Comparison of ENCODE assay signal across 8 cellular contexts in genomic region chr1:149812893-149813801, GRCh38. TPM values are rescaled to one million over a fixed set of nuclear protein-coding genes. Genes with fewer than 3 reads are reported as not detected.
A peak's percentile ranks its signal among the peaks of the same experiment; 100 is the strongest.
DNase-seq lines count a peak whose midpoint lies in the region; ATAC-seq and TF ChIP-seq lines count a peak whose summit lies in the region.
"Not testable (repeated sequence)": the region's sequence is repeated elsewhere in the genome, so short reads cannot be mapped to it uniquely, and the experiment has no call there.

No MANE protein-coding gene starts in this region.

- peak; percentile 75 for DNase-seq in DMS153 treated with DMSO at 0.1 percent for 48 hours (lab: John Stamatoyannopoulos, UW; ENCODE audit: unreplicated experiment)
- DNase-seq in HAP-1 (ENCODE audit: low spot score in 2 of 2): peak; percentile 58 to 78
- peak; percentile 72 for DNase-seq in NCI-H1105 (lab: John Stamatoyannopoulos, UW)
- peak; percentile 88 to 94 for DNase-seq in SHP77 (lab: John Stamatoyannopoulos, UW)
- peak; percentile 81 to 88 for DNase-seq in fibroblast of lung (ENCODE audit: low read depth in 2 of 2)
- peak; percentile 72 for DNase-seq in stimulated activated CD8-positive, alpha-beta memory T cell treated with anti-CD3 and anti-CD28 coated beads, Interleukin-4, amount 100 ng/mL, for 48 hours

- not testable (repeated sequence) for H3K9me3 ChIP-seq in HAP-1; fibroblast of lung (ENCODE audit: control insufficient read depth, insufficient read depth, low read depth, low read length); mucosa of stomach (ENCODE audit: control insufficient read depth, low read length)

- H3K27ac Mint-ChIP-seq in activated T-helper 17 cell treated with anti-CD3 and anti-CD28 coated beads, Interleukin-2, amount 50 U/mL, for 72 hours: peak overlapping the region; percentile 93

- TF ChIP-seq CTCF in fibroblast of lung (conservative IDR thresholded peaks at IDR 0.05 in 1 of 2, IDR thresholded peaks at IDR 0.05 in 1 of 2; ENCODE audit: low read depth in 1 of 2, low read length in 2 of 2): not testable (repeated sequence)

- H3K4me3 Mint-ChIP-seq in activated T-helper 17 cell treated with anti-CD3 and anti-CD28 coated beads, Interleukin-2, amount 50 U/mL, for 72 hours: peak overlapping the region; percentile 90

- H3K4me3 ChIP-seq in HAP-1: peak overlapping the region; percentile 58
- peak overlapping the region in 3 of 4 experiments; percentile 33 to 65 (median 54) for H3K4me3 ChIP-seq in fibroblast of lung (replicated peaks in 1 of 4; ENCODE audit: control extremely low read depth in 1 of 4, insufficient read depth in 1 of 4, low read depth in 3 of 4, low read length in 4 of 4)
- not testable (repeated sequence) for H3K4me3 ChIP-seq in mucosa of stomach (ENCODE audit: low read length)

- not testable (repeated sequence) for H3K79me2 ChIP-seq in fibroblast of lung (ENCODE audit: control insufficient read depth, insufficient read depth, low read length)

- H3K27me3 ChIP-seq in HAP-1 (ENCODE audit: low read depth); fibroblast of lung (ENCODE audit: control insufficient read depth, insufficient read depth, low read length); mucosa of stomach (ENCODE audit: control insufficient read depth, insufficient read depth, low read length): not testable (repeated sequence)

- H3K9me3 Mint-ChIP-seq in activated T-helper 17 cell treated with anti-CD3 and anti-CD28 coated beads, Interleukin-2, amount 50 U/mL, for 72 hours: not testable (repeated sequence)

- not testable (repeated sequence) for H3K4me1 ChIP-seq in HAP-1; fibroblast of lung (ENCODE audit: control insufficient read depth, extremely low read depth, insufficient read depth, low read length); mucosa of stomach (ENCODE audit: control insufficient read depth, insufficient read depth, low read length)

- ATAC-seq in activated T-helper 17 cell treated with anti-CD3 and anti-CD28 coated beads, Interleukin-2, amount 50 U/mL, for 72 hours (replicated peaks): peak; percentile 47

- H4K20me1 ChIP-seq in fibroblast of lung (ENCODE audit: control insufficient read depth, extremely low read depth, insufficient read depth, low read length): not testable (repeated sequence)

- not testable (repeated sequence) for H3K36me3 ChIP-seq in HAP-1 (replicated peaks); fibroblast of lung (ENCODE audit: control insufficient read depth, insufficient read depth, low read length); mucosa of stomach (ENCODE audit: control insufficient read depth, insufficient read depth, low read length)

- H3K9ac ChIP-seq in fibroblast of lung (ENCODE audit: insufficient read depth, low read length): peak overlapping the region; percentile 50
- peak overlapping the region; percentile 39 for H3K9ac ChIP-seq in mucosa of stomach (ENCODE audit: low read length)

- H2AFZ ChIP-seq in fibroblast of lung (ENCODE audit: low read length): not testable (repeated sequence)

- in situ Hi-C loops in HAP-1 (cut with MboI; ENCODE audit: low sequenced_read_pairs): not testable (repeated sequence)

- H3K4me1 Mint-ChIP-seq in activated T-helper 17 cell treated with anti-CD3 and anti-CD28 coated beads, Interleukin-2, amount 50 U/mL, for 72 hours: not testable (repeated sequence)

- H3K27ac ChIP-seq in fibroblast of lung (ENCODE audit: insufficient read depth, low read length): peak overlapping the region; percentile 51

- H3K36me3 Mint-ChIP-seq in activated T-helper 17 cell treated with anti-CD3 and anti-CD28 coated beads, Interleukin-2, amount 50 U/mL, for 72 hours (ENCODE audit: low read depth): not testable (repeated sequence)

- not testable (repeated sequence) for H3K27me3 Mint-ChIP-seq in activated T-helper 17 cell treated with anti-CD3 and anti-CD28 coated beads, Interleukin-2, amount 50 U/mL, for 72 hours

- peak overlapping the region; percentile 64 for H3K4me2 ChIP-seq in fibroblast of lung (ENCODE audit: extremely low read depth, insufficient read depth, low read length)

RNA-seq across cellular contexts. Expression of gene FCGR1A, which starts 30.7 kb away (rescaled TPM):
- total RNA-seq in activated T-helper 17 cell treated with anti-CD3 and anti-CD28 coated beads, Interleukin-2, amount 50 U/mL, for 72 hours: not detected
- total RNA-seq in fibroblast of lung: not detected in 2 replicates
- polyA plus RNA-seq in fibroblast of lung: not detected in 2 replicates
- polyA plus RNA-seq in fibroblast of lung (2012): not detected in 2 replicates
- not detected in 2 replicates for polyA minus RNA-seq in fibroblast of lung (ENCODE audit: low replicate concordance)
